20 cellular contexts compared by ENCODE assay signal in the genomic region with DNA sequence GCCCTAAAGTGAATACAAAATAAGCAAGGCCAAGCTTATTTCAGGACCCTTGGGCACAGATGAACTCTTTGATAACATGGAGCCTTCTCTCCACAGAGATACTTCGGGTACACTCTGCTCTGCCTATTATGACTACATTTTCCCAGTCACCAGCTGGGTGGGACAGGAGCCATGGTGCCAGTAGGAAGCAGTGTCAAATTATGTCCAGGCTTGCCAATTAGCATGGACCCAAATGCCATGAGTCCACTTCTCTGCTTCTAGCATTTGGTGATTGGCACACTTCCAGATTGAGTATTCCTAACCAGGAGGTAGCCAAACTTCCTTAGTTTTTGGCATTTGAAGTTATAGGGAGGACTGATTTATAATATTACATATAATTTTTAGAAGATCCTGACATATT.
DNase-seq lines count a peak whose midpoint lies in the region; ATAC-seq lines count a peak whose summit lies in the region.
"Had no signal": no experiment of that assay in that cellular context is flagged by ENCODE, and none has a peak within 500 bp of the region (broad histone marks: within the 10 kb centered on the region; RNA-seq: fewer than 3 reads in every experiment).

No MANE protein-coding gene starts in this region.

- ATAC-seq in HG03025 (IDR thresholded peaks at IDR 0.05; ENCODE audit: low FRiP score, unreplicated experiment) (no peak), GM18861 (IDR thresholded peaks at IDR 0.05; ENCODE audit: unreplicated experiment) (no peak)

- H3K27me3 ChIP-seq in effector memory CD4-positive, alpha-beta T cell (replicated peaks; ENCODE audit: control insufficient read depth, insufficient read depth, low read length, poor library complexity, severe bottlenecking) = no peaks in the 10 kb centered on the region
- H3K27me3 ChIP-seq: BE2C, BLaER1 had no signal

- DNase-seq in cerebellar cortex (ENCODE audit: low spot score) (peak; percentile 91), cerebellum (ENCODE audit: low spot score) (peak; percentile 65)
- DNase-seq in effector memory CD4-positive, alpha-beta T cell = no peak
- DNase-seq: 8988T; ACHN; BE2C; CD4-positive, alpha-beta memory T cell; CD4-positive, CD25-positive, alpha-beta regulatory T cell; CD8-positive, alpha-beta memory T cell; COR-L47; DMS 273 treated with DMSO at 0.1 percent for 48 hours; DMS153; DMS53; DMS79; DND-41; EL; GF-D8 had no signal

- H3K9me3 ChIP-seq in effector memory CD4-positive, alpha-beta T cell (ENCODE audit: control insufficient read depth, low read length) = no peaks in the 10 kb centered on the region
- H3K9me3 ChIP-seq: BE2C, BLaER1 had no signal

- H3K4me1 ChIP-seq in effector memory CD4-positive, alpha-beta T cell (ENCODE audit: control insufficient read depth, insufficient read depth, low read length, poor library complexity, severe bottlenecking) = no peaks in the 10 kb centered on the region
- H3K4me1 ChIP-seq: BE2C, BLaER1 had no signal

- H3K36me3 ChIP-seq in effector memory CD4-positive, alpha-beta T cell (ENCODE audit: control insufficient read depth, insufficient read depth, low read length) = no peaks in the 10 kb centered on the region
- H3K36me3 ChIP-seq: BE2C, BLaER1 had no signal

- H3K4me3 ChIP-seq in effector memory CD4-positive, alpha-beta T cell (ENCODE audit: insufficient read depth, low read depth, low read length, poor library complexity, severe bottlenecking) = no peak overlapping the region
- H3K4me3 ChIP-seq: BLaER1 had no signal

- no peak overlapping the region for H3K27ac ChIP-seq in effector memory CD4-positive, alpha-beta T cell (ENCODE audit: insufficient read depth, low read length, poor library complexity, severe bottlenecking)
- H3K27ac ChIP-seq: BLaER1 had no signal

Comparison
In these comparisons a context has a peak if more than half of its experiments do, and no peak if none do; other contexts are left out.
1. DNase-seq: peak in cerebellar cortex (single experiment) and cerebellum (single experiment); none in effector memory CD4-positive, alpha-beta T cell (0 of 3).